8 cellular contexts compared by ENCODE assay signal in genomic region chr12:2834581-2835491, GRCh38. TPM values are rescaled to one million over a fixed set of nuclear protein-coding genes. Genes with fewer than 3 reads are reported as not detected.
DNase-seq lines count a peak whose midpoint lies in the region; TF ChIP-seq lines count a peak whose summit lies in the region.

NRIP2 (minus strand) TSS chr12:2835035; CDS start chr12:2834983, 52 bp downstream.

- peak within 1 kb of the TSS; percentile 72 for H3K4me3 Mint-ChIP-seq in nephron progenitor cell

- H3K4me1 Mint-ChIP-seq in nephron progenitor cell: peaks cover 52% of the 10 kb centered on the region

- in situ Hi-C loops in GM13976 (cut with MboI; ENCODE audit: low sequenced_read_pairs, unreplicated experiment): no loop called here

- H3K36me3 Mint-ChIP-seq in nephron progenitor cell (ENCODE audit: low read depth): peaks cover 34% of the 10 kb centered on the region

- no peaks in the 10 kb centered on the region for H3K9me3 ChIP-seq in BE2C

- TF ChIP-seq CTCF in BE2C (IDR thresholded peaks at IDR 0.05; ENCODE audit: low read depth, low read length): peak; percentile 12; the same call in 1 of the 2 replicates
- TF ChIP-seq CTCF in fibroblast of pulmonary artery (IDR thresholded peaks at IDR 0.05; ENCODE audit: low read length, missing control alignments): peak; percentile 22
- no peak for TF ChIP-seq CTCF in nephron progenitor cell (IDR thresholded peaks at IDR 0.05)
- TF ChIP-seq CTCF in GM13976 (IDR thresholded peaks at IDR 0.05; ENCODE audit: borderline replicate concordance, control extremely low read depth, extremely low read depth, insufficient read depth, missing control alignments): no peak

- no peaks in the 10 kb centered on the region for H3K9me3 Mint-ChIP-seq in nephron progenitor cell

- DNase-seq in BE2C (peak; percentile 77), NCI-H446 treated with DMSO at 0.1 percent for 48 hours (lab: John Stamatoyannopoulos, UW) (peak; percentile 23), fibroblast of pulmonary artery (ENCODE audit: low read depth) (peak; percentile 70), nephron progenitor cell (peak; percentile 50), T-helper 1 cell (no peak), GM13976 (ENCODE audit: low spot score) (no peak)
- no peak for DNase-seq in stimulated activated CD4-positive, alpha-beta T cell treated with anti-CD3 and anti-CD28 coated beads, Interleukin-2, amount 100 ng/mL, for 48 hours
- no peak for DNase-seq in activated CD4-positive, alpha-beta T cell treated with anti-CD3 and anti-CD28 coated beads for 4 hours

- peaks cover 11% of the 10 kb centered on the region for H3K4me1 ChIP-seq in BE2C

- H3K27me3 Mint-ChIP-seq in nephron progenitor cell (ENCODE audit: low read depth, poor library complexity): peaks cover 4% of the 10 kb centered on the region

- H3K27ac Mint-ChIP-seq in nephron progenitor cell: peak within 1 kb of the TSS; percentile 57

- H3K27me3 ChIP-seq in BE2C: no peaks in the 10 kb centered on the region

- H3K36me3 ChIP-seq in BE2C: no peaks in the 10 kb centered on the region

- H3K4me3 ChIP-seq in BE2C (ENCODE audit: low read depth, low read length): peak within 1 kb of the TSS; percentile 22
- H3K4me3 ChIP-seq in fibroblast of pulmonary artery (replicated peaks; ENCODE audit: low read depth, low read length): no peak within 1 kb of the TSS

RNA-seq across cellular contexts. Expression of gene NRIP2, which starts in this region (rescaled TPM):
- 5.7 TPM for polyA plus RNA-seq in BE2C (2012; ENCODE audit: insufficient read depth, insufficient read length, low read depth)

Comparison
In these comparisons a context has a peak if more than half of its experiments do, and no peak if none do; other contexts are left out.
1. DNase-seq: peak in BE2C (single experiment), NCI-H446 treated with DMSO at 0.1 percent for 48 hours (single experiment), fibroblast of pulmonary artery (single experiment) and nephron progenitor cell (single experiment); none in T-helper 1 cell (0 of 5), GM13976 (single experiment), stimulated activated CD4-positive, alpha-beta T cell treated with anti-CD3 and anti-CD28 coated beads, Interleukin-2, amount 100 ng/mL, for 48 hours (0 of 2) and activated CD4-positive, alpha-beta T cell treated with anti-CD3 and anti-CD28 coated beads for 4 hours (0 of 2).
2. CTCF ChIP-seq: peak in BE2C (single experiment) and fibroblast of pulmonary artery (single experiment); none in nephron progenitor cell (single experiment) and GM13976 (single experiment).